In genomic region chr12:79535751-79536150, GRCh38 we compare ENCODE assay signal across 15 cellular contexts.
A peak's percentile ranks its signal among the peaks of the same experiment; 100 is the strongest.
DNase-seq lines count a peak whose midpoint lies in the region; ATAC-seq, FAIRE-seq and TF ChIP-seq lines count a peak whose summit lies in the region.
"Had no signal": no experiment of that assay in that cellular context is flagged by ENCODE, and none has a peak within 500 bp of the region (broad histone marks: within the 10 kb centered on the region; RNA-seq: fewer than 3 reads in every experiment).

No MANE protein-coding gene starts in this region.

- H3K27me3 ChIP-seq in H1 (replicated peaks in 1 of 4; ENCODE audit: control insufficient read depth in 3 of 4, extremely low read depth in 1 of 4, insufficient read depth in 3 of 4, low read length in 3 of 4), result no peaks in the 10 kb centered on the region
- H3K27me3 ChIP-seq in kidney epithelial cell (ENCODE audit: control insufficient read depth, insufficient read depth, low read length), result no peaks in the 10 kb centered on the region
- H3K27me3 ChIP-seq: BLaER1 treated with 17β-estradiol and CSF1 and Interleukin-3, amounts not matched to agents 10 nM and 100 nM had no signal

- no peak overlapping the region for H2AK5ac ChIP-seq in H1 (ENCODE audit: low read depth, low read length)

- H2BK15ac ChIP-seq in H1 (ENCODE audit: low read length), result no peak overlapping the region

- H3K56ac ChIP-seq in H1 (replicated peaks; ENCODE audit: insufficient read length, low read depth, low read length), result no peak overlapping the region

- H3K79me2 ChIP-seq in H1 (ENCODE audit: control insufficient read depth in 1 of 2, insufficient read depth in 2 of 2, low read length in 2 of 2), result no peaks in the 10 kb centered on the region

- no peak overlapping the region for H4K5ac ChIP-seq in H1 (ENCODE audit: insufficient read length, low read depth, low read length)

- H3K4ac ChIP-seq in H1 (replicated peaks; ENCODE audit: insufficient read length, low read depth, low read length), result no peak overlapping the region

- no peak overlapping the region for H4K91ac ChIP-seq in H1 (replicated peaks; ENCODE audit: insufficient read length, low read length)

- no peaks in the 10 kb centered on the region for H4K20me1 ChIP-seq in H1 (replicated peaks in 1 of 2; ENCODE audit: control insufficient read depth in 1 of 2, insufficient read depth in 2 of 2, low read length in 2 of 2)
- H4K20me1 ChIP-seq: BLaER1 treated with 17β-estradiol and CSF1 and Interleukin-3, amounts not matched to agents 10 nM and 100 nM had no signal

- no peak overlapping the region for H2BK120ac ChIP-seq in H1 (replicated peaks; ENCODE audit: low read depth, low read length)

- H3K4me2 ChIP-seq in H1 (ENCODE audit: insufficient read depth in 1 of 2, low read depth in 2 of 2, low read length in 2 of 2), result no peak overlapping the region
- H3K4me2 ChIP-seq: BLaER1 treated with 17β-estradiol and CSF1 and Interleukin-3, amounts not matched to agents 10 nM and 100 nM had no signal

- H3K4me3 ChIP-seq in H1 (ENCODE audit: extremely low read depth in 1 of 4, insufficient read depth in 2 of 4, low read depth in 3 of 4, low read length in 4 of 4), result no peak overlapping the region
- H3K4me3 ChIP-seq in kidney epithelial cell (ENCODE audit: low read depth, low read length), result no peak overlapping the region
- H3K4me3 ChIP-seq: BLaER1 treated with 17β-estradiol and CSF1 and Interleukin-3, amounts not matched to agents 10 nM and 100 nM; HAP-1 had no signal

- DNase-seq in H1 (ENCODE audit: low read depth in 1 of 2, low spot score in 2 of 2) (no peak), kidney epithelial cell (ENCODE audit: low read depth) (peak; percentile 58), HCEC 1CT (no peak), T-helper 1 cell (no peak)
- DNase-seq: 8988T; Calu3; CD8-positive, alpha-beta T cell; DMS79 treated with DMSO at 0.1 percent for 48 hours; GF-D8 had no signal

- H2BK20ac ChIP-seq in H1 (ENCODE audit: low read length), result peak overlapping the region; percentile 62; the same call in 1 of the 2 replicates

- H2BK12ac ChIP-seq in H1 (ENCODE audit: low read depth, low read length), result no peak overlapping the region; the same call in 1 of the 2 replicates

- no peaks in the 10 kb centered on the region for H3K79me1 ChIP-seq in H1 (ENCODE audit: low read depth, low read length)

- H2BK5ac ChIP-seq in H1 (ENCODE audit: low read depth, low read length), result no peak overlapping the region

- H3K23me2 ChIP-seq in H1 (ENCODE audit: low read depth, low read length), result no peaks in the 10 kb centered on the region

- no peak overlapping the region for H3K27ac ChIP-seq in H1 (ENCODE audit: low read depth, low read length)
- H3K27ac ChIP-seq: BLaER1 treated with 17β-estradiol and CSF1 and Interleukin-3, amounts not matched to agents 10 nM and 100 nM had no signal

- TF ChIP-seq CTCF in H1 (IDR thresholded peaks at IDR 0.05; ENCODE audit: control extremely low read depth in 1 of 3, insufficient read depth in 1 of 3, low read depth in 1 of 3, low read length in 3 of 3) (no peak), kidney epithelial cell (IDR thresholded peaks at IDR 0.05; ENCODE audit: insufficient read depth, low read length, poor library complexity, severe bottlenecking) (no peak)

- POLR2A ChIA-PET in H1 (lab: Charles Lee; ENCODE audit: partially characterized antibody), result no interaction called here

- TF ChIP-seq RAD21 in Ishikawa (IDR thresholded peaks at IDR 0.05; ENCODE audit: low read depth), result no peak
- TF ChIP-seq RAD21 in H1 (IDR thresholded peaks at IDR 0.05 in 1 of 2, conservative IDR thresholded peaks at IDR 0.05 in 1 of 2; ENCODE audit: low read depth in 2 of 2, low read length in 2 of 2), result no peak

- no peak for TF ChIP-seq POLR2A in H1 (IDR thresholded peaks at IDR 0.05; ENCODE audit: control extremely low read depth in 1 of 2, low read depth in 2 of 2, low read length in 2 of 2)

- no peak for TF ChIP-seq EP300 in Ishikawa (IDR thresholded peaks at IDR 0.05; ENCODE audit: borderline replicate concordance)
- TF ChIP-seq EP300 in H1 (IDR thresholded peaks at IDR 0.05; ENCODE audit: borderline replicate concordance in 1 of 2, low read depth in 2 of 2, low read length in 2 of 2), result no peak

- no peak overlapping the region for H2AFZ ChIP-seq in H1 (ENCODE audit: low read length)

- no peaks in the 10 kb centered on the region; a peak in 1 of 4 replicates for H3K9me3 ChIP-seq in H1 (ENCODE audit: insufficient read depth in 2 of 2, low read depth in 1 of 2, low read length in 1 of 2)
- H3K9me3 ChIP-seq: BLaER1 treated with 17β-estradiol and CSF1 and Interleukin-3, amounts not matched to agents 10 nM and 100 nM; HAP-1 had no signal

- H3K36me3 ChIP-seq in H1 (ENCODE audit: control insufficient read depth in 2 of 4, insufficient read depth in 4 of 4, low read length in 3 of 4) (peaks cover 0 to 3% (median 0%) of the 10 kb centered on the region in 4 experiments; a peak in 1 of 8 replicates), kidney epithelial cell (ENCODE audit: control insufficient read depth, insufficient read depth, low read length) (no peaks in the 10 kb centered on the region)
- H3K36me3 ChIP-seq: BLaER1 treated with 17β-estradiol and CSF1 and Interleukin-3, amounts not matched to agents 10 nM and 100 nM; HAP-1 had no signal

- 95% methylated on average over 2 of the region's 2 CpGs; no CpG with 5 or more reads in 1 of the 2 experiments for WGBS in H1 (ENCODE audit: extremely low coverage in 1 of 2, insufficient coverage in 1 of 2, insufficient read length in 1 of 2, insufficient replicate concordance in 2 of 2, low coverage in 1 of 2, low lambda C conversion rate in 2 of 2, missing lambda C conversion rate in 1 of 2), 2 experiments

- H3K14ac ChIP-seq in H1 (ENCODE audit: insufficient read length), result no peak overlapping the region

- H3K23ac ChIP-seq in H1 (ENCODE audit: insufficient read length), result no peak overlapping the region

- ATAC-seq in HG03432 (IDR thresholded peaks at IDR 0.05; ENCODE audit: unreplicated experiment) (no peak), GM18873 (IDR thresholded peaks at IDR 0.05; ENCODE audit: low FRiP score, unreplicated experiment) (no peak)
- ATAC-seq: CD8-positive, alpha-beta T cell had no signal

- FAIRE-seq in H1 (lab: Jason Lieb, UNC), result no peak
- FAIRE-seq: HTR-8/SVneo had no signal

- no peak overlapping the region for H4K8ac ChIP-seq in H1 (ENCODE audit: extremely low read depth, insufficient read depth, low read length)

- H3K18ac ChIP-seq in H1 (ENCODE audit: extremely low read depth, low read length), result no peak overlapping the region

- CTCF ChIA-PET in H1 (lab: Charles Lee; ENCODE audit: partially characterized antibody), result no interaction called here

- H3K4me1 ChIP-seq in H1 (replicated peaks in 1 of 4; ENCODE audit: control insufficient read depth in 3 of 4, insufficient read depth in 4 of 4, low read length in 3 of 4), result no peaks in the 10 kb centered on the region; a peak in 1 of 7 replicates
- H3K4me1 ChIP-seq: BLaER1 treated with 17β-estradiol and CSF1 and Interleukin-3, amounts not matched to agents 10 nM and 100 nM had no signal

- H3K9ac ChIP-seq in H1 (replicated peaks in 1 of 4; ENCODE audit: extremely low read depth in 1 of 4, low read depth in 3 of 4, low read length in 3 of 4), result no peak overlapping the region
- H3K9ac ChIP-seq: BLaER1 treated with 17β-estradiol and CSF1 and Interleukin-3, amounts not matched to agents 10 nM and 100 nM had no signal

TF ChIP-seq in Ishikawa, 13 proteins besides CTCF, POLR2A, EP300 and RAD21:
- TF ChIP-seq EGR1 (IDR thresholded peaks at IDR 0.05) (no peak), TAF1 (IDR thresholded peaks at IDR 0.05; ENCODE audit: low read depth) (no peak), YY1 (IDR thresholded peaks at IDR 0.05; ENCODE audit: low read depth) (peak; percentile 56; the same call in 1 of the 2 replicates), TEAD4 (IDR thresholded peaks at IDR 0.05) (peak; percentile 12; the same call in 1 of the 2 replicates), CREB1 (IDR thresholded peaks at IDR 0.05; ENCODE audit: low read depth) (no peak), ZBTB7A (IDR thresholded peaks at IDR 0.05; ENCODE audit: low read depth) (no peak)

TF ChIP-seq in H1, 55 proteins besides CTCF, POLR2A, EP300 and RAD21:
- TF ChIP-seq TAF7 (optimal IDR thresholded peaks at IDR 0.05; ENCODE audit: borderline replicate concordance, low read depth, low read length), result no peak
- TF ChIP-seq TAF1 (IDR thresholded peaks at IDR 0.05; ENCODE audit: low read depth, low read length), result no peak
- no peak for TF ChIP-seq RXRA (IDR thresholded peaks at IDR 0.05; ENCODE audit: insufficient read depth, low read depth, low read length)
- TF ChIP-seq JUND (IDR thresholded peaks at IDR 0.05; ENCODE audit: low read length), result no peak
- TF ChIP-seq GTF2F1 (IDR thresholded peaks at IDR 0.05; ENCODE audit: borderline replicate concordance, low read depth, low read length), result no peak
- no peak for TF ChIP-seq EZH2 (IDR thresholded peaks at IDR 0.05; ENCODE audit: low read depth, low read length, severe bottlenecking)
- no peak for TF ChIP-seq BACH1 (IDR thresholded peaks at IDR 0.05; ENCODE audit: low read length)
- no peak for TF ChIP-seq JUN (IDR thresholded peaks at IDR 0.05; ENCODE audit: low read depth, low read length)
- no peak for TF ChIP-seq HDAC2 (IDR thresholded peaks at IDR 0.05; ENCODE audit: borderline replicate concordance in 1 of 2, low read depth in 2 of 2, low read length in 2 of 2)
- TF ChIP-seq GABPA (IDR thresholded peaks at IDR 0.05; ENCODE audit: borderline replicate concordance, insufficient read depth, low read length), result no peak
- TF ChIP-seq KDM5A (IDR thresholded peaks at IDR 0.05; ENCODE audit: low read length), result no peak
- TF ChIP-seq SP4 (IDR thresholded peaks at IDR 0.05; ENCODE audit: low read length), result no peak
- no peak for TF ChIP-seq MAFK (IDR thresholded peaks at IDR 0.05; ENCODE audit: low read depth, low read length)
- TF ChIP-seq USF2 (IDR thresholded peaks at IDR 0.05; ENCODE audit: low read length), result no peak
- TF ChIP-seq RNF2 (IDR thresholded peaks at IDR 0.05; ENCODE audit: borderline replicate concordance, low read depth, low read length, missing control alignments, poor library complexity, severe bottlenecking), result no peak
- no peak for TF ChIP-seq BRCA1 (IDR thresholded peaks at IDR 0.05; ENCODE audit: low read depth, low read length)
- TF ChIP-seq TCF12 (IDR thresholded peaks at IDR 0.05; ENCODE audit: low read depth, low read length), result no peak
- TF ChIP-seq TBP (IDR thresholded peaks at IDR 0.05; ENCODE audit: low read depth, low read length), result no peak
- no peak for TF ChIP-seq NRF1 (IDR thresholded peaks at IDR 0.05; ENCODE audit: low read depth, low read length)
